Comparison of ENCODE assay signal across 9 cellular contexts in genomic region chr16:86018487-86018886, GRCh38.
DNase-seq lines count a peak whose midpoint lies in the region; TF ChIP-seq lines count a peak whose summit lies in the region.
"Had no signal": no experiment of that assay in that cellular context is flagged by ENCODE, and none has a peak within 500 bp of the region (broad histone marks: within the 10 kb centered on the region; RNA-seq: fewer than 3 reads in every experiment).

No MANE protein-coding gene starts in this region.

- H3K9me3 Mint-ChIP-seq in glutamatergic neuron (ENCODE audit: unreplicated experiment) = peaks cover 1% of the 10 kb centered on the region
- peaks cover 17% of the 10 kb centered on the region for H3K9me3 Mint-ChIP-seq in activated CD4-positive, alpha-beta T cell treated with anti-CD3 and anti-CD28 coated beads, Interleukin-2, amount 10 ng/mL, durations not matched to agents 7 days and 5 days

- no peak for TF ChIP-seq CTCF in glutamatergic neuron (IDR thresholded peaks at IDR 0.05; ENCODE audit: partially characterized antibody, unreplicated experiment)
- TF ChIP-seq CTCF in neural cell (IDR thresholded peaks at IDR 0.05; ENCODE audit: poor library complexity, severe bottlenecking) = no peak

- no peak overlapping the region for H3K4me2 ChIP-seq in neural cell (ENCODE audit: low read length)

- H3K27ac ChIP-seq in SJCRH30 (no peak overlapping the region), neural cell (ENCODE audit: low read length) (no peak overlapping the region)

- no peaks in the 10 kb centered on the region; the same call in 1 of the 2 replicates for H3K4me1 ChIP-seq in SJCRH30

- CTCF ChIA-PET in activated CD4-positive, alpha-beta T cell treated with anti-CD3 and anti-CD28 coated beads, Interleukin-2, amount 10 ng/mL, durations not matched to agents 7 days and 5 days (lab: Charles Lee) = no interaction called here

- peak; percentile 30 for DNase-seq in ELF-1 (ENCODE audit: low read depth, low spot score)
- peak; percentile 38 to 45 for DNase-seq in SJCRH30
- DNase-seq in glutamatergic neuron = no peak
- no peak for DNase-seq in HuH-7.5 (ENCODE audit: low spot score)
- DNase-seq in iPS-NIHi7 (ENCODE audit: extremely low spot score) = no peak
- DNase-seq in activated CD4-positive, alpha-beta T cell treated with anti-CD3 and anti-CD28 coated beads, Interleukin-2, amount 10 ng/mL, durations not matched to agents 7 days and 5 days = no peak
- no peak for DNase-seq in activated CD4-positive, alpha-beta T cell treated with anti-CD3 and anti-CD28 coated beads for 4 hours
- DNase-seq: COR-L47 had no signal

- no peaks in the 10 kb centered on the region for H3K36me3 ChIP-seq in SJCRH30
- no peaks in the 10 kb centered on the region for H3K36me3 ChIP-seq in neural cell (ENCODE audit: insufficient read depth, low read length)

- H3K9ac ChIP-seq in neural cell (ENCODE audit: low read length) = no peak overlapping the region

- no peak overlapping the region for H3K4me3 Mint-ChIP-seq in glutamatergic neuron (ENCODE audit: unreplicated experiment)
- H3K4me3 Mint-ChIP-seq in activated CD4-positive, alpha-beta T cell treated with anti-CD3 and anti-CD28 coated beads, Interleukin-2, amount 10 ng/mL, durations not matched to agents 7 days and 5 days = no peak overlapping the region

- H3K79me2 ChIP-seq in neural cell (replicated peaks; ENCODE audit: insufficient read depth, low read length) = no peaks in the 10 kb centered on the region

- TF ChIP-seq RAD21 in neural cell (conservative IDR thresholded peaks at IDR 0.05) = no peak

- H3K36me3 Mint-ChIP-seq in glutamatergic neuron (ENCODE audit: unreplicated experiment) = peaks cover 13% of the 10 kb centered on the region
- H3K36me3 Mint-ChIP-seq in activated CD4-positive, alpha-beta T cell treated with anti-CD3 and anti-CD28 coated beads, Interleukin-2, amount 10 ng/mL, durations not matched to agents 7 days and 5 days (ENCODE audit: low read depth) = no peaks in the 10 kb centered on the region

- H4K20me1 ChIP-seq in neural cell (ENCODE audit: insufficient read depth) = no peaks in the 10 kb centered on the region

- H3F3A ChIP-seq in neural cell (ENCODE audit: insufficient read depth, low read length, poor library complexity, severe bottlenecking) = no peaks in the 10 kb centered on the region

- H3K9me3 ChIP-seq in SJCRH30 (replicated peaks) (no peaks in the 10 kb centered on the region; the same call in 1 of the 2 replicates), neural cell (ENCODE audit: low read length) (no peaks in the 10 kb centered on the region)

- H3K27ac Mint-ChIP-seq in glutamatergic neuron (ENCODE audit: unreplicated experiment) = peak overlapping the region; percentile 28
- no peak overlapping the region for H3K27ac Mint-ChIP-seq in activated CD4-positive, alpha-beta T cell treated with anti-CD3 and anti-CD28 coated beads, Interleukin-2, amount 10 ng/mL, durations not matched to agents 7 days and 5 days

- H3K27me3 ChIP-seq in SJCRH30 (no peaks in the 10 kb centered on the region), neural cell (ENCODE audit: insufficient read depth, low read depth, low read length) (no peaks in the 10 kb centered on the region)

- H3K4me3 ChIP-seq in SJCRH30 (no peak overlapping the region), neural cell (ENCODE audit: low read length) (no peak overlapping the region)

- peaks cover 4% of the 10 kb centered on the region for H3K27me3 Mint-ChIP-seq in glutamatergic neuron (ENCODE audit: unreplicated experiment)
- peaks cover 24% of the 10 kb centered on the region for H3K27me3 Mint-ChIP-seq in activated CD4-positive, alpha-beta T cell treated with anti-CD3 and anti-CD28 coated beads, Interleukin-2, amount 10 ng/mL, durations not matched to agents 7 days and 5 days

- H3K9me2 ChIP-seq in neural cell (ENCODE audit: insufficient read depth, low read length) = no peaks in the 10 kb centered on the region

- H2AFZ ChIP-seq in neural cell (ENCODE audit: low read depth, low read length) = no peak overlapping the region

- POLR2A ChIA-PET in activated CD4-positive, alpha-beta T cell treated with anti-CD3 and anti-CD28 coated beads, Interleukin-2, amount 10 ng/mL, durations not matched to agents 7 days and 5 days (lab: Charles Lee) = no interaction called here

- H3K4me1 Mint-ChIP-seq in glutamatergic neuron (ENCODE audit: low read depth, unreplicated experiment) = peaks cover 3% of the 10 kb centered on the region
- no peaks in the 10 kb centered on the region for H3K4me1 Mint-ChIP-seq in activated CD4-positive, alpha-beta T cell treated with anti-CD3 and anti-CD28 coated beads, Interleukin-2, amount 10 ng/mL, durations not matched to agents 7 days and 5 days

- peak; percentile 67 for TF ChIP-seq EP300 in neural cell (conservative IDR thresholded peaks at IDR 0.05; ENCODE audit: poor library complexity, severe bottlenecking)

TF ChIP-seq in neural cell, 6 proteins besides CTCF, POLR2A, EP300 and RAD21:
- TF ChIP-seq REST (IDR thresholded peaks at IDR 0.05; ENCODE audit: borderline replicate concordance) (peak; percentile 17), MXI1 (conservative IDR thresholded peaks at IDR 0.05; ENCODE audit: poor library complexity, severe bottlenecking) (no peak)

Comparison
In these comparisons a context has a peak if more than half of its experiments do, and no peak if none do; other contexts are left out.
1. DNase-seq: peak in ELF-1 (single experiment) and SJCRH30 (2 of 2); none in glutamatergic neuron (single experiment), HuH-7.5 (single experiment), iPS-NIHi7 (single experiment), activated CD4-positive, alpha-beta T cell treated with anti-CD3 and anti-CD28 coated beads, Interleukin-2, amount 10 ng/mL, durations not matched to agents 7 days and 5 days (single experiment) and activated CD4-positive, alpha-beta T cell treated with anti-CD3 and anti-CD28 coated beads for 4 hours (0 of 2).